Comparison of ENCODE assay signal across 9 cellular contexts in genomic region chr10:103911021-103911459, GRCh38. TPM values are rescaled to one million over a fixed set of nuclear protein-coding genes. Genes with fewer than 3 reads are reported as not detected.
DNase-seq lines count a peak whose midpoint lies in the region; ATAC-seq, FAIRE-seq and TF ChIP-seq lines count a peak whose summit lies in the region.
"Had no signal": no experiment of that assay in that cellular context is flagged by ENCODE, and none has a peak within 500 bp of the region (broad histone marks: within the 10 kb centered on the region; RNA-seq: fewer than 3 reads in every experiment).

No MANE protein-coding gene starts in this region.

- H3K27me3 Mint-ChIP-seq in CD14-positive monocyte (ENCODE audit: low read depth in 3 of 3) (no peaks in the 10 kb centered on the region), IgD-negative memory B cell (no peaks in the 10 kb centered on the region)
- H3K27me3 Mint-ChIP-seq in activated CD8-positive, alpha-beta T cell treated with anti-CD3 and anti-CD28 coated beads, Interleukin-2, amount 10 ng/mL, durations not matched to agents 7 days and 5 days (ENCODE audit: low read depth), result no peaks in the 10 kb centered on the region

- no peak overlapping the region for H3K4me3 ChIP-seq in mesenchymal stem cell (ENCODE audit: insufficient read depth in 1 of 2, low read depth in 1 of 2, low read length in 2 of 2)

- peak overlapping the region in 1 of 2 experiments; percentile 49 for H3K4ac ChIP-seq in mesenchymal stem cell (ENCODE audit: low read depth in 1 of 2, low read length in 2 of 2)

- peak overlapping the region; percentile 17 for H3K9ac ChIP-seq in mesenchymal stem cell (ENCODE audit: low read length)

- H3K18ac ChIP-seq in mesenchymal stem cell (ENCODE audit: low read depth in 1 of 2, low read length in 2 of 2), result peak overlapping the region; percentile 13 to 29

- H2AFZ ChIP-seq in mesenchymal stem cell (ENCODE audit: low read depth, low read length), result no peak overlapping the region

- peak overlapping the region; percentile 50 to 77 for H2BK12ac ChIP-seq in mesenchymal stem cell (ENCODE audit: low read length in 2 of 2)

- peak; percentile 66 for ATAC-seq in activated CD8-positive, alpha-beta T cell treated with anti-CD3 and anti-CD28 coated beads, Interleukin-2, amount 10 ng/mL, durations not matched to agents 7 days and 5 days

- H3K9me3 ChIP-seq in mesenchymal stem cell (ENCODE audit: control insufficient read depth, low read length), result no peaks in the 10 kb centered on the region

- no peak overlapping the region for H3K4me2 ChIP-seq in mesenchymal stem cell (ENCODE audit: low read length, poor library complexity, severe bottlenecking)

- TF ChIP-seq CTCF in CD14-positive monocyte (IDR thresholded peaks at IDR 0.05), result no peak

- no peaks in the 10 kb centered on the region for H3K27me3 ChIP-seq in mesenchymal stem cell (ENCODE audit: control insufficient read depth in 1 of 2, insufficient read depth in 1 of 2, low read length in 2 of 2)

- peak overlapping the region; percentile 14 for H3K27ac ChIP-seq in mesenchymal stem cell (ENCODE audit: low read length, poor library complexity, severe bottlenecking)

- peaks cover 16 to 18% of the 10 kb centered on the region in 2 donors for H3K36me3 Mint-ChIP-seq in CD14-positive monocyte
- H3K36me3 Mint-ChIP-seq in IgD-negative memory B cell, result peaks cover 8% of the 10 kb centered on the region
- H3K36me3 Mint-ChIP-seq in activated CD8-positive, alpha-beta T cell treated with anti-CD3 and anti-CD28 coated beads, Interleukin-2, amount 10 ng/mL, durations not matched to agents 7 days and 5 days (ENCODE audit: low read depth), result peaks cover 59% of the 10 kb centered on the region

- H4K91ac ChIP-seq in mesenchymal stem cell (ENCODE audit: low read length), result no peak overlapping the region

- POLR2A ChIA-PET in activated CD8-positive, alpha-beta T cell treated with anti-CD3 and anti-CD28 coated beads, Interleukin-2, amount 10 ng/mL, durations not matched to agents 7 days and 5 days (lab: Charles Lee), result interaction anchor here (0.6 to 2.0 kb wide), 12 partner anchors 8 to 440 kb away, joined by 3 to 20 read pairs (median 3); partner anchors contain the start of gene SFR1

- no peak overlapping the region for H3K14ac ChIP-seq in mesenchymal stem cell (ENCODE audit: low read length in 2 of 2)

- peak overlapping the region; percentile 48 for H2BK15ac ChIP-seq in mesenchymal stem cell (ENCODE audit: low read depth, poor library complexity, severe bottlenecking)

- peak overlapping the region; percentile 86 for H2BK5ac ChIP-seq in mesenchymal stem cell (ENCODE audit: low read depth, low read length, poor library complexity, severe bottlenecking)

- H3K4me1 Mint-ChIP-seq in CD14-positive monocyte, result peaks cover 65% of the 10 kb centered on the region
- H3K4me1 Mint-ChIP-seq in IgD-negative memory B cell, result peaks cover 25 to 41% (median 37%) of the 10 kb centered on the region in 3 donors
- peaks cover 77% of the 10 kb centered on the region for H3K4me1 Mint-ChIP-seq in activated CD8-positive, alpha-beta T cell treated with anti-CD3 and anti-CD28 coated beads, Interleukin-2, amount 10 ng/mL, durations not matched to agents 7 days and 5 days (ENCODE audit: low read depth)

- DNase-seq in CD14-positive monocyte (ENCODE audit: low spot score), result peak; percentile 56
- peak; percentile 78 for DNase-seq in activated CD8-positive, alpha-beta T cell treated with anti-CD3 and anti-CD28 coated beads, Interleukin-2, amount 10 ng/mL, durations not matched to agents 7 days and 5 days
- DNase-seq in mesenchymal stem cell, result no peak
- no peak for DNase-seq in DMS153 treated with DMSO at 0.1 percent for 48 hours (lab: John Stamatoyannopoulos, UW; ENCODE audit: unreplicated experiment)
- no peak for DNase-seq in cerebellar nuclear complex (lab: John Stamatoyannopoulos, UW)
- no peak for DNase-seq in NCI-H1048 (lab: John Stamatoyannopoulos, UW)
- DNase-seq in frontal cortex (ENCODE audit: low spot score in 2 of 2), result no peak
- DNase-seq: EL had no signal

- FAIRE-seq in frontal cortex (lab: Jason Lieb, UNC), result no peak

- H3K9me3 Mint-ChIP-seq in CD14-positive monocyte (peaks cover 2 to 11% (median 7%) of the 10 kb centered on the region in 7 donors), IgD-negative memory B cell (no peaks in the 10 kb centered on the region)
- H3K9me3 Mint-ChIP-seq in activated CD8-positive, alpha-beta T cell treated with anti-CD3 and anti-CD28 coated beads, Interleukin-2, amount 10 ng/mL, durations not matched to agents 7 days and 5 days (ENCODE audit: insufficient read depth), result peaks cover 15% of the 10 kb centered on the region

- H2AK5ac ChIP-seq in mesenchymal stem cell (ENCODE audit: low read length, severe bottlenecking), result peak overlapping the region; percentile 76

- no peak overlapping the region for H3K23ac ChIP-seq in mesenchymal stem cell (ENCODE audit: low read length in 2 of 2)

- CTCF ChIA-PET in activated CD8-positive, alpha-beta T cell treated with anti-CD3 and anti-CD28 coated beads, Interleukin-2, amount 10 ng/mL, durations not matched to agents 7 days and 5 days (lab: Charles Lee), result interaction anchor here (1.2 to 4.0 kb wide), 3 partner anchors 9 to 211 kb away, joined by 3 to 18 read pairs (median 5); partner anchors contain the start of gene SFR1

- peaks cover 0 to 32% of the 10 kb centered on the region in 2 experiments for H3K36me3 ChIP-seq in mesenchymal stem cell (ENCODE audit: control insufficient read depth in 1 of 2, insufficient read depth in 2 of 2, low read depth in 1 of 2, low read length in 2 of 2)

- peaks cover 19% of the 10 kb centered on the region for H3K4me1 ChIP-seq in mesenchymal stem cell (ENCODE audit: control insufficient read depth, insufficient read depth, low read depth, low read length)

- peaks cover 30% of the 10 kb centered on the region for H3K79me1 ChIP-seq in mesenchymal stem cell (replicated peaks; ENCODE audit: low read length, poor library complexity, severe bottlenecking)

- peak overlapping the region; percentile 82 to 95 (median 92) for H3K27ac Mint-ChIP-seq in CD14-positive monocyte
- peak overlapping the region; percentile 27 to 90 (median 89) for H3K27ac Mint-ChIP-seq in IgD-negative memory B cell
- H3K27ac Mint-ChIP-seq in activated CD8-positive, alpha-beta T cell treated with anti-CD3 and anti-CD28 coated beads, Interleukin-2, amount 10 ng/mL, durations not matched to agents 7 days and 5 days, result peak overlapping the region; percentile 99

- intact Hi-C loops in CD14-positive monocyte (cut with micrococcal nuclease), result loop anchor here (10.0 kb wide), 4 partner anchors 214 to 444 kb away; partner anchors contain the start of genes CFAP43 (in 1 of the 2), CFAP58 (in 1 of the 2), GSTO2 (in 1 of the 2) and SFR1 (in 1 of the 2)

- H4K8ac ChIP-seq in mesenchymal stem cell (ENCODE audit: low read length), result peak overlapping the region; percentile 75

- H3K4me3 Mint-ChIP-seq in CD14-positive monocyte (peak overlapping the region; percentile 52 to 53), IgD-negative memory B cell (peak overlapping the region in 2 of 4 donors; percentile 7 to 67)
- peak overlapping the region; percentile 76 for H3K4me3 Mint-ChIP-seq in activated CD8-positive, alpha-beta T cell treated with anti-CD3 and anti-CD28 coated beads, Interleukin-2, amount 10 ng/mL, durations not matched to agents 7 days and 5 days

- H2BK120ac ChIP-seq in mesenchymal stem cell (ENCODE audit: low read depth, low read length), result no peak overlapping the region

- WGBS in mesenchymal stem cell, result 92% methylated on average over 3 of the region's 3 CpGs

RNA-seq across cellular contexts. Expression of gene STN1, which starts 6.9 kb away (rescaled TPM):
- polyA plus RNA-seq in CD14-positive monocyte (10 to 100 TPM; 35.9 to 37.4 TPM), IgD-negative memory B cell (20.5 TPM)
- total RNA-seq in activated CD8-positive, alpha-beta T cell treated with anti-CD3 and anti-CD28 coated beads, Interleukin-2, amount 10 ng/mL, durations not matched to agents 7 days and 5 days, result 10 to 100 TPM; 48.8 to 49.8 TPM
- polyA plus RNA-seq in mesenchymal stem cell (2013, experiment 1 of 2), result 18.5 TPM
- 19.1 TPM for polyA plus RNA-seq in mesenchymal stem cell (2013, experiment 2 of 2)
- 6.9 TPM for total RNA-seq in frontal cortex

RNA-seq across cellular contexts. Expression of gene SH3PXD2A, which starts 55.7 kb away (rescaled TPM):
- polyA plus RNA-seq in CD14-positive monocyte (under 1 TPM; 0.01 to 0.05 TPM), IgD-negative memory B cell (1.2 TPM)
- total RNA-seq in activated CD8-positive, alpha-beta T cell treated with anti-CD3 and anti-CD28 coated beads, Interleukin-2, amount 10 ng/mL, durations not matched to agents 7 days and 5 days, result 1 to 10 TPM; 8.5 to 9.4 TPM
- polyA plus RNA-seq in mesenchymal stem cell (2013, experiment 1 of 2), result 8.7 TPM
- 8.7 TPM for polyA plus RNA-seq in mesenchymal stem cell (2013, experiment 2 of 2)
- total RNA-seq in frontal cortex, result 6.1 TPM

RNA-seq across cellular contexts. Expression of gene SLK, which starts 55.9 kb away (rescaled TPM):
- polyA plus RNA-seq in CD14-positive monocyte, result 1 to 10 TPM; 2.9 to 4.4 TPM
- 3.0 TPM for polyA plus RNA-seq in IgD-negative memory B cell
- 10 to 100 TPM; 32.6 to 33.5 TPM for total RNA-seq in activated CD8-positive, alpha-beta T cell treated with anti-CD3 and anti-CD28 coated beads, Interleukin-2, amount 10 ng/mL, durations not matched to agents 7 days and 5 days
- polyA plus RNA-seq in mesenchymal stem cell (2013, experiment 1 of 2), result 29.7 TPM
- polyA plus RNA-seq in mesenchymal stem cell (2013, experiment 2 of 2), result 29.4 TPM
- 93.3 TPM for total RNA-seq in frontal cortex

Comparison
In these comparisons a context has a peak if more than half of its experiments do, and no peak if none do; other contexts are left out.
1. DNase-seq: peak in CD14-positive monocyte (single experiment) and activated CD8-positive, alpha-beta T cell treated with anti-CD3 and anti-CD28 coated beads, Interleukin-2, amount 10 ng/mL, durations not matched to agents 7 days and 5 days (single experiment); none in mesenchymal stem cell (single experiment), DMS153 treated with DMSO at 0.1 percent for 48 hours (single experiment), cerebellar nuclear complex (0 of 2), NCI-H1048 (single experiment) and frontal cortex (0 of 2).
2. Peak in every context shown above with its lines, with median percentiles within 50 percentile points of each other: H3K27ac Mint-ChIP-seq.